Comparison of ENCODE assay signal across 12 cellular contexts in genomic region chr10:108545921-108546320, GRCh38.
DNase-seq lines count a peak whose midpoint lies in the region; ATAC-seq and TF ChIP-seq lines count a peak whose summit lies in the region.
"Had no signal": no experiment of that assay in that cellular context is flagged by ENCODE, and none has a peak within 500 bp of the region (broad histone marks: within the 10 kb centered on the region; RNA-seq: fewer than 3 reads in every experiment).

No MANE protein-coding gene starts in this region.

- no peaks in the 10 kb centered on the region for H3K36me3 Mint-ChIP-seq in endodermal cell (ENCODE audit: low read depth)

- H3K9ac ChIP-seq in endodermal cell (ENCODE audit: extremely low read depth, low read length, poor library complexity, severe bottlenecking), result no peak overlapping the region

- peak; percentile 55 for DNase-seq in endodermal cell
- DNase-seq in right atrium auricular region (ENCODE audit: low spot score), result no peak
- no peak for DNase-seq in RKO (ENCODE audit: low spot score)
- DNase-seq in superior temporal gyrus (ENCODE audit: extremely low spot score), result no peak
- no peak for DNase-seq in activated CD4-positive, CD25-positive, alpha-beta regulatory T cell treated with anti-CD3 and anti-CD28 coated beads, Interleukin-2, amount 50 U/mL, for 72 hours
- DNase-seq: cerebellar nuclear complex, DMS 273 treated with DMSO at 0.1 percent for 48 hours, left ventricle myocardium inferior, testis had no signal

- no peak overlapping the region for H3K4me3 Mint-ChIP-seq in endodermal cell

- TF ChIP-seq CTCF in endodermal cell (conservative IDR thresholded peaks at IDR 0.05) (no peak), right atrium auricular region (IDR thresholded peaks at IDR 0.05) (no peak)

- H3K4me3 ChIP-seq in endodermal cell (ENCODE audit: low read length) (no peak overlapping the region), right atrium auricular region (no peak overlapping the region)
- H3K4me3 ChIP-seq: left ventricle myocardium inferior, testis had no signal

- ATAC-seq in GM18907 (IDR thresholded peaks at IDR 0.05; ENCODE audit: unreplicated experiment) (peak; percentile 91), GM21619 (IDR thresholded peaks at IDR 0.05; ENCODE audit: unreplicated experiment) (peak; percentile 81), HG03139 (IDR thresholded peaks at IDR 0.05; ENCODE audit: unreplicated experiment) (peak; percentile 87)

- no peaks in the 10 kb centered on the region for H3K4me1 Mint-ChIP-seq in endodermal cell

- H3K9me3 ChIP-seq in endodermal cell (ENCODE audit: control insufficient read depth, low read length) (peaks cover 11% of the 10 kb centered on the region), right atrium auricular region (no peaks in the 10 kb centered on the region)
- H3K9me3 ChIP-seq: left ventricle myocardium inferior, testis had no signal

- peaks cover 8% of the 10 kb centered on the region for H3K27me3 Mint-ChIP-seq in endodermal cell (ENCODE audit: insufficient read depth)

- H3K9me3 Mint-ChIP-seq in endodermal cell, result no peaks in the 10 kb centered on the region

- H3K27ac ChIP-seq in endodermal cell (ENCODE audit: low read depth, low read length) (no peak overlapping the region), right atrium auricular region (no peak overlapping the region)
- H3K27ac ChIP-seq: left ventricle myocardium inferior, testis had no signal

- no peak overlapping the region for H3K27ac Mint-ChIP-seq in endodermal cell

- 100% methylated on average over 1 of the region's 1 CpG; no CpG with 5 or more reads in 1 of the 2 experiments for WGBS in endodermal cell (ENCODE audit: insufficient coverage in 1 of 2, insufficient read length in 1 of 2), 2 experiments

- H3K4me1 ChIP-seq in endodermal cell (ENCODE audit: control insufficient read depth, insufficient read depth, low read length), result no peaks in the 10 kb centered on the region
- H3K4me1 ChIP-seq in right atrium auricular region, result no peaks in the 10 kb centered on the region
- H3K4me1 ChIP-seq: left ventricle myocardium inferior, testis had no signal

- no peaks in the 10 kb centered on the region for H3K27me3 ChIP-seq in endodermal cell (ENCODE audit: control insufficient read depth, insufficient read depth, low read length, poor library complexity, severe bottlenecking)
- no peaks in the 10 kb centered on the region for H3K27me3 ChIP-seq in right atrium auricular region
- H3K27me3 ChIP-seq: testis had no signal

- no peaks in the 10 kb centered on the region for H3K36me3 ChIP-seq in endodermal cell (ENCODE audit: control insufficient read depth, insufficient read depth, low read length)
- H3K36me3 ChIP-seq in right atrium auricular region, result no peaks in the 10 kb centered on the region
- H3K36me3 ChIP-seq: left ventricle myocardium inferior had no signal
